In genomic region chr10:132293416-132294195, GRCh38 we compare ENCODE assay signal across 1 cellular context.
TF ChIP-seq lines count a peak whose summit lies in the region.

No MANE protein-coding gene starts in this region.

TF ChIP-seq in HepG2, 621 proteins besides CTCF, POLR2A, EP300 and RAD21:
- TF ChIP-seq ZNF275 (CRISPR knock-in tag; IDR thresholded peaks at IDR 0.05; ENCODE audit: borderline replicate concordance) (no peak), GATAD2A (CRISPR knock-in tag; IDR thresholded peaks at IDR 0.05) (no peak), MLLT10 (CRISPR knock-in tag; IDR thresholded peaks at IDR 0.05) (no peak), SNAPC2 (CRISPR knock-in tag; IDR thresholded peaks at IDR 0.05) (no peak), DMAP1 (CRISPR knock-in tag; IDR thresholded peaks at IDR 0.05) (no peak), ZNF749 (CRISPR knock-in tag; IDR thresholded peaks at IDR 0.05; ENCODE audit: borderline replicate concordance) (no peak), NR2F2 (IDR thresholded peaks at IDR 0.05; ENCODE audit: borderline replicate concordance, low read depth) (no peak)
- TF ChIP-seq, protein P1, sequence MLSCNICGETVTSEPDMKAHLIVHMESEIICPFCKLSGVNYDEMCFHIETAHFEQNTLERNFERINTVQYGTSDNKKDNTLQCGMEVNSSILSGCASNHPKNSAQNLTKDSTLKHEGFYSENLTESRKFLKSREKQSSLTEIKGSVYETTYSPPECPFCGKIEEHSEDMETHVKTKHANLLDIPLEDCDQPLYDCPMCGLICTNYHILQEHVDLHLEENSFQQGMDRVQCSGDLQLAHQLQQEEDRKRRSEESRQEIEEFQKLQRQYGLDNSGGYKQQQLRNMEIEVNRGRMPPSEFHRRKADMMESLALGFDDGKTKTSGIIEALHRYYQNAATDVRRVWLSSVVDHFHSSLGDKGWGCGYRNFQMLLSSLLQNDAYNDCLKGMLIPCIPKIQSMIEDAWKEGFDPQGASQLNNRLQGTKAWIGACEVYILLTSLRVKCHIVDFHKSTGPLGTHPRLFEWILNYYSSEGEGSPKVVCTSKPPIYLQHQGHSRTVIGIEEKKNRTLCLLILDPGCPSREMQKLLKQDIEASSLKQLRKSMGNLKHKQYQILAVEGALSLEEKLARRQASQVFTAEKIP (CRISPR knock-in tag; IDR thresholded peaks at IDR 0.05; ENCODE audit: borderline replicate concordance): no peak
